Comparison of ENCODE assay signal across 1 cellular context in the genomic region with DNA sequence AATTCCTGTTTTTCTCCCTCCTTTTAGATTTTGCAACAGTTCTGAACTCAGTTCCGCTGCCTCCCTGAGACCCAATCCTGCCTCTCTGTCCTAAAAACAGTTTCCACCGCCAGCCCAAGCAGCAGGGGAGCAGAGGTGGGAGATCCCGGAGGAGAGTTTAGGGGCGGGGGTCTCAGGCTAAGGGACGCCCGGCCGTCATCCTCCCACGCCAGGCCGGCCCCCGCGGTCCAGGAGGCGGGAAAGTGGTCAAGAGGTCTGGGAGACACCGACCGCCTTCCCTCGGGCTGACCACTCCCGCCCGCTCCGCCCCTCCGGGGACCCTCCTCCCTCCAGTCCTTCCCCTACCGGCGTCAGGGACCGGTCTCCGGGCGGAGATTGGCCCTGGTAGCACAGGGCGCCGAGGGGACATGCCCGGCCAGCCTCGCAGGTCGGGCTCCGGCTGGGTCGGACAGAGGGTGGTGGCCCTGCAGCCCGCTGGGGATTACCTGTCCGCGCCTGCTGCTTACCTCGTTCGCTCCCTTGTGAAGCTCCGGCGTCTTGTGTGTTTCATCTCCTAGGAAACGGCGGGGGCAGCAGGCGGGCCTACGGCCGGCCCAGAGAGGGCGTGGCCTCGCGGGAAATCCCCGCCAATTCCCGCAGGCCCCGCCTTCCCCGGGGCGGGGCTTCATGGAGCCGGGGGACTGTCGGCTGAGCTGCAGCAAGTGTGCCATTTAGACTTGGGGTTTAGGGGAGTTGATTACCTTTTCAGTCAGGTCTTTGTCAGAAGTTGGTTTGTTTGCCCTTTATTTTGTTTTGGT.
A peak's percentile ranks its signal among the peaks of the same experiment; 100 is the strongest.
TF ChIP-seq lines count a peak whose summit lies in the region.

Gene MAK, minus strand, starts transcription at position 543 of the 797 bp plus-strand sequence. CDS start 7,891 bp downstream, outside the sequence.

TF ChIP-seq in Ishikawa, 13 proteins besides CTCF, POLR2A, EP300 and RAD21 (continued from another document):
- TF ChIP-seq TEAD4 (IDR thresholded peaks at IDR 0.05) (no peak), EGR1 (IDR thresholded peaks at IDR 0.05) (peak; percentile 78), REST (IDR thresholded peaks at IDR 0.05; ENCODE audit: low read depth) (no peak), CEBPB (IDR thresholded peaks at IDR 0.05) (0 out of 2 replicates have a peak, but pooled peaks have one; percentile 46), CREB1 (IDR thresholded peaks at IDR 0.05; ENCODE audit: low read depth) (no peak)
